ENCODE assay signal across 8 cellular contexts in genomic region chr1:23554481-23555224, GRCh38. TPM values are rescaled to one million over a fixed set of nuclear protein-coding genes. Genes with fewer than 3 reads are reported as not detected.
A peak's percentile ranks its signal among the peaks of the same experiment; 100 is the strongest.
DNase-seq lines count a peak whose midpoint lies in the region; ATAC-seq and TF ChIP-seq lines count a peak whose summit lies in the region.

No MANE protein-coding gene starts in this region.

- peaks cover 28 to 39% of the 10 kb centered on the region in 2 donors for H3K4me1 Mint-ChIP-seq in natural killer cell

- H3K36me3 ChIP-seq in OCI-LY7 (ENCODE audit: insufficient read depth, low read length) = peaks cover 28% of the 10 kb centered on the region

- intact Hi-C loops in OCI-LY7 (cut with micrococcal nuclease; ENCODE audit: unreplicated experiment) (loop anchor here (1.0 to 2.0 kb wide), 2 partner anchors 59 to 80 kb away; no protein-coding TSS in a partner anchor), natural killer cell (cut with micrococcal nuclease) (no loop called here)

- no peak for TF ChIP-seq RAD21 in Ishikawa (IDR thresholded peaks at IDR 0.05; ENCODE audit: low read depth)

- H3K27me3 Mint-ChIP-seq in natural killer cell (ENCODE audit: low read depth in 2 of 2) = peaks cover 12 to 19% of the 10 kb centered on the region in 2 donors

- H3K9me3 Mint-ChIP-seq in natural killer cell = no peaks in the 10 kb centered on the region

- peaks cover 18% of the 10 kb centered on the region for H4K20me1 ChIP-seq in OCI-LY7 (ENCODE audit: insufficient read depth, low read length)

- POLR2A ChIA-PET in OCI-LY7 (lab: Charles Lee) = interaction anchor here (0.6 to 12.1 kb wide), 24 partner anchors 9 to 354 kb away, joined by 3 to 259 read pairs (median 7); partner anchors contain the start of gene E2F2

- TF ChIP-seq EP300 in Ishikawa (IDR thresholded peaks at IDR 0.05; ENCODE audit: borderline replicate concordance) = no peak; the same call in 1 of the 2 replicates

- H3K4me2 ChIP-seq in OCI-LY7 (ENCODE audit: low read length) = peak overlapping the region; percentile 98

- no peaks in the 10 kb centered on the region for H3K9me2 ChIP-seq in OCI-LY7 (ENCODE audit: insufficient read depth, low read length)

- no TSS peak for BruUV-seq in OCI-LY7 (replicated peaks; lab: Mats Ljungman, UMichigan)

- peak; percentile 63 for DNase-seq in DMS114 treated with DMSO at 0.1 percent for 48 hours (lab: John Stamatoyannopoulos, UW; ENCODE audit: unreplicated experiment)
- DNase-seq in OCI-LY7 (ENCODE audit: low spot score) = peak; percentile 95
- peak; percentile 85 for DNase-seq in activated T-helper 1 cell treated with Interleukin-2 at 50 U/mL for 16 hours (ENCODE audit: low read depth)
- DNase-seq in fibroblast of gingiva (ENCODE audit: low read depth) = peak; percentile 68
- DNase-seq in natural killer cell = peak; percentile 60
- peak; percentile 77 to 89 (median 82) for DNase-seq in stimulated activated naive CD4-positive, alpha-beta T cell (lab: John Stamatoyannopoulos, UW)

- CTCF ChIA-PET in OCI-LY7 (lab: Charles Lee; ENCODE audit: unreplicated experiment) = interaction anchor here (0.5 to 1.7 kb wide), 7 partner anchors 9 to 103 kb away, joined by 3 to 7 read pairs (median 4); no protein-coding TSS in a partner anchor

- H3K79me2 ChIP-seq in OCI-LY7 (ENCODE audit: insufficient read depth, low read depth, low read length) = peaks cover 39% of the 10 kb centered on the region

- no peaks in the 10 kb centered on the region for H3K9me3 ChIP-seq in OCI-LY7 (ENCODE audit: low read length)

- no peaks in the 10 kb centered on the region for H3K36me3 Mint-ChIP-seq in natural killer cell

- peak; percentile 38 for TF ChIP-seq CTCF in OCI-LY7 (conservative IDR thresholded peaks at IDR 0.05; ENCODE audit: low read length)
- TF ChIP-seq CTCF in natural killer cell (IDR thresholded peaks at IDR 0.05) = peak; percentile 28

- peak overlapping the region in 1 of 2 donors; percentile 78 for H3K27ac Mint-ChIP-seq in natural killer cell

- H2AFZ ChIP-seq in OCI-LY7 (ENCODE audit: low read length) = no peak overlapping the region

- peak; percentile 47 for ATAC-seq in GM21447 (IDR thresholded peaks at IDR 0.05; ENCODE audit: unreplicated experiment)
- ATAC-seq in natural killer cell = peak; percentile 79 to 87 (median 81)

- H3K4me3 Mint-ChIP-seq in natural killer cell = peak overlapping the region; percentile 94

- peaks cover 69% of the 10 kb centered on the region for H3K4me1 ChIP-seq in OCI-LY7 (ENCODE audit: insufficient read depth, low read length, poor library complexity, severe bottlenecking)

- H3K27ac ChIP-seq in OCI-LY7 (ENCODE audit: low read depth, low read length, poor library complexity, severe bottlenecking) = peak overlapping the region; percentile 97

- peak overlapping the region; percentile 94 for H3K4me3 ChIP-seq in OCI-LY7 (ENCODE audit: low read depth, low read length, poor library complexity, severe bottlenecking)

TF ChIP-seq in Ishikawa, 13 proteins besides CTCF, POLR2A, EP300 and RAD21:
- TF ChIP-seq NFIC (IDR thresholded peaks at IDR 0.05) (no peak), TAF1 (IDR thresholded peaks at IDR 0.05; ENCODE audit: low read depth) (peak; percentile 66; the same call in 1 of the 2 replicates), REST (IDR thresholded peaks at IDR 0.05; ENCODE audit: low read depth) (no peak), USF1 (IDR thresholded peaks at IDR 0.05) (peak; percentile 86), CREB1 (IDR thresholded peaks at IDR 0.05; ENCODE audit: low read depth) (no peak), YY1 (IDR thresholded peaks at IDR 0.05; ENCODE audit: low read depth) (peak; percentile 16; the same call in 1 of the 2 replicates), FOXM1 (IDR thresholded peaks at IDR 0.05; ENCODE audit: borderline replicate concordance, low read depth) (no peak), TCF12 (IDR thresholded peaks at IDR 0.05; ENCODE audit: low read depth) (peak; percentile 68; the same call in 1 of the 2 replicates), TEAD4 (IDR thresholded peaks at IDR 0.05) (peak; percentile 2; the same call in 1 of the 2 replicates), MAX (IDR thresholded peaks at IDR 0.05) (peak; percentile 65), CEBPB (IDR thresholded peaks at IDR 0.05) (no peak), EGR1 (IDR thresholded peaks at IDR 0.05) (0 out of 2 replicates have a peak, but pooled peaks have one; percentile 4), ZBTB7A (IDR thresholded peaks at IDR 0.05; ENCODE audit: low read depth) (peak; percentile 70)

RNA-seq across cellular contexts. Expression of gene ID3, which starts 4.6 kb away (rescaled TPM):
- total RNA-seq in OCI-LY7 (2014; rRNA removed; shearing (Covaris generic)) = 1,286 and 1,658 TPM in 2 replicates
- total RNA-seq in OCI-LY7 (2022) (621 and 629 TPM in 2 replicates), natural killer cell (1 to 10 TPM in 2 of 3 donors, under 1 TPM in 1; 0.29 to 6.5 (median 2.4) TPM)

RNA-seq across cellular contexts. Expression of gene E2F2, which starts 23.6 kb away (rescaled TPM):
- 176 and 203 TPM in 2 replicates for total RNA-seq in OCI-LY7 (2014; rRNA removed; shearing (Covaris generic))
- total RNA-seq in OCI-LY7 (2022) (212 and 224 TPM in 2 replicates), natural killer cell (1 to 10 TPM; 2.1 to 3.9 (median 3.2) TPM)

Comparison
In these comparisons a context has a peak if more than half of its experiments do, and no peak if none do; other contexts are left out.
1. Peak in every context shown above with its lines: DNase-seq, ATAC-seq, H3K4me3 ChIP-seq and H3K27ac ChIP-seq.
2. RNA of gene ID3, which starts 4.6 kb away (total RNA-seq): 621 to 1,658 TPM in OCI-LY7; 0.29 to 6.5 TPM in natural killer cell; every median in the first group is over 10 times any median in the second.
3. RNA of gene E2F2, which starts 23.6 kb away (total RNA-seq): 176 to 224 TPM in OCI-LY7; 2.1 to 3.9 TPM in natural killer cell; every median in the first group is over 10 times any median in the second.